In genomic region chr21:29233611-29234540, GRCh38 we compare ENCODE assay signal across 8 cellular contexts.
DNase-seq lines count a peak whose midpoint lies in the region; ATAC-seq, FAIRE-seq and TF ChIP-seq lines count a peak whose summit lies in the region.

No MANE protein-coding gene starts in this region.

- ATAC-seq in HG03039 (IDR thresholded peaks at IDR 0.05; ENCODE audit: unreplicated experiment) (peak; percentile 61), WTC11 (no peak)

- FAIRE-seq in frontal cortex (lab: Jason Lieb, UNC) = no peak

- peaks cover 12% of the 10 kb centered on the region; the same call in 1 of the 2 replicates for H3K4me1 Mint-ChIP-seq in WTC11

- CTCF ChIA-PET in WTC11 (lab: Charles Lee) = interaction anchor here (0.6 to 1.4 kb wide), 4 partner anchors 78 to 142 kb away, joined by 3 read pairs; no protein-coding TSS in a partner anchor

- DNase-seq in stimulated activated CD4-positive, alpha-beta T cell treated with anti-CD3 and anti-CD28 coated beads, Interleukin-12 subunit alpha, Interleukin-12 subunit beta, amount 100 ng/mL, for 48 hours (ENCODE audit: low read depth in 2 of 3, low spot score in 1 of 3) = peak in 2 of 3 donors; percentile 34 to 50
- DNase-seq in stimulated activated CD4-positive, alpha-beta T cell treated with anti-CD3 and anti-CD28 coated beads, Interleukin-4, amount 100 ng/mL, for 1 hour = no peak
- DNase-seq in WTC11 (ENCODE audit: low spot score) = no peak
- no peak for DNase-seq in SW480 (ENCODE audit: low spot score)
- DNase-seq in frontal cortex (ENCODE audit: low spot score in 2 of 2) = no peak
- no peak for DNase-seq in dermis blood vessel endothelial cell
- no peak for DNase-seq in DMS79 (lab: John Stamatoyannopoulos, UW)

- POLR2A ChIA-PET in WTC11 (lab: Charles Lee) = interaction anchor here (0.6 kb wide), 1 partner anchor 156 kb away, joined by 3 read pairs; no protein-coding TSS in a partner anchor

- 0 out of 2 replicates have a peak overlapping the region, but pooled peaks have one; percentile 29 for H3K27ac Mint-ChIP-seq in WTC11

- H3K27me3 Mint-ChIP-seq in WTC11 (ENCODE audit: low read depth) = no peaks in the 10 kb centered on the region

- TF ChIP-seq CTCF in WTC11 (IDR thresholded peaks at IDR 0.05) = no peak

- no peak overlapping the region for H3K4me3 Mint-ChIP-seq in WTC11

- no peaks in the 10 kb centered on the region for H3K36me3 Mint-ChIP-seq in WTC11

- H3K9me3 Mint-ChIP-seq in WTC11 = no peaks in the 10 kb centered on the region

TF ChIP-seq in WTC11, 78 proteins besides CTCF, POLR2A, EP300 and RAD21:
- TF ChIP-seq TEAD1 (CRISPR knock-in tag; IDR thresholded peaks at IDR 0.05) (no peak), ATF3 (CRISPR knock-in tag; conservative IDR thresholded peaks at IDR 0.05) (no peak), ZNF416 (CRISPR knock-in tag; IDR thresholded peaks at IDR 0.05) (no peak), CDX4 (CRISPR knock-in tag; IDR thresholded peaks at IDR 0.05; ENCODE audit: borderline replicate concordance) (no peak), FOXP1 (CRISPR knock-in tag; IDR thresholded peaks at IDR 0.05; ENCODE audit: borderline replicate concordance) (no peak), ZNF121 (CRISPR knock-in tag; IDR thresholded peaks at IDR 0.05) (no peak), RORB (CRISPR knock-in tag; IDR thresholded peaks at IDR 0.05) (no peak), HMGA2 (CRISPR knock-in tag; IDR thresholded peaks at IDR 0.05) (no peak)

Comparison
In these comparisons a context has a peak if more than half of its experiments do, and no peak if none do; other contexts are left out.
1. DNase-seq: peak in stimulated activated CD4-positive, alpha-beta T cell treated with anti-CD3 and anti-CD28 coated beads, Interleukin-12 subunit alpha, Interleukin-12 subunit beta, amount 100 ng/mL, for 48 hours (2 of 3); none in stimulated activated CD4-positive, alpha-beta T cell treated with anti-CD3 and anti-CD28 coated beads, Interleukin-4, amount 100 ng/mL, for 1 hour (single experiment), WTC11 (single experiment), SW480 (single experiment), frontal cortex (0 of 2), dermis blood vessel endothelial cell (single experiment) and DMS79 (single experiment).